In the genomic region with DNA sequence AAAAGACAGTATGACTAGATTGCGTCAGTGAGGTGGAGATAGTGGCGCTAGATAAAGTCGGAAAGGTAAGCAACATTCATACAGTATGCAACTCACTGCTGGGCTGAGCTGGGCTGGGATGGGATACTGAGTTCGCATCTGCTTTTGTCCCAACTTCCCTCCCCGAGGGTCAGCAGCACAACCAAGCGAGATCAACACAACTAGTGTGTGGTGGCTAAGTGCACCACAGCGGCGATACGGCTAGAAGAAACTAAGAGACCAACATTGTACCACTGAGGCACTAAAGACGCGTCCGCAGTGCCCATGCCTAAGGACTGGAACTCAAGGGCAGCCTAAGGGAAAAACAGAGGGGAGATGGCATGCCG, we compare ENCODE assay signal across 8 cellular contexts. TPM values are rescaled to one million over a fixed set of nuclear protein-coding genes. Genes with fewer than 3 reads are reported as not detected.
DNase-seq lines count a peak whose midpoint lies in the region; TF ChIP-seq lines count a peak whose summit lies in the region.

No MANE protein-coding gene starts in this region.

- peak overlapping the region; percentile 83 for H3K4me2 ChIP-seq in GM23248 (ENCODE audit: unreplicated experiment)

- H3K9me2 ChIP-seq in GM23248 (ENCODE audit: insufficient read depth) = no peaks in the 10 kb centered on the region

- H2AFZ ChIP-seq in GM23248 = peak overlapping the region; percentile 89

- H3K4me1 ChIP-seq in GM23248 (ENCODE audit: insufficient read depth) = peaks cover 25% of the 10 kb centered on the region
- H3K4me1 ChIP-seq in left ventricle myocardium inferior = peaks cover 57% of the 10 kb centered on the region
- H3K4me1 ChIP-seq in skeletal muscle tissue (ENCODE audit: control insufficient read depth in 3 of 3, insufficient read depth in 3 of 3, low read length in 3 of 3) = peaks cover 20 to 28% (median 22%) of the 10 kb centered on the region in 3 donors

- peaks cover 3% of the 10 kb centered on the region; the same call in 1 of the 2 replicates for H3K36me3 ChIP-seq in GM23248 (ENCODE audit: low read depth)
- H3K36me3 ChIP-seq in WERI-Rb-1 = peaks cover 36% of the 10 kb centered on the region
- H3K36me3 ChIP-seq in left ventricle myocardium inferior = peaks cover 20% of the 10 kb centered on the region
- peaks cover 12 to 14% (median 14%) of the 10 kb centered on the region in 3 donors for H3K36me3 ChIP-seq in skeletal muscle tissue (ENCODE audit: control insufficient read depth in 3 of 3, insufficient read depth in 3 of 3, low read length in 3 of 3)

- H3K27ac ChIP-seq in GM23248 (peak overlapping the region; percentile 34), WERI-Rb-1 (peak overlapping the region; percentile 83), left ventricle myocardium inferior (replicated peaks) (peak overlapping the region; percentile 83), skeletal muscle tissue (ENCODE audit: low read depth, low read length) (peak overlapping the region; percentile 32)

- H3F3A ChIP-seq in GM23248 (ENCODE audit: insufficient read depth) = peaks cover 4% of the 10 kb centered on the region; the same call in 1 of the 2 replicates

- in situ Hi-C loops in GM23248 (cut with MboI) = no loop called here

- H4K20me1 ChIP-seq in GM23248 (ENCODE audit: insufficient read depth) = no peaks in the 10 kb centered on the region

- CTCF ChIA-PET in GM10248 (lab: Yijun Ruan, JAX) = interaction anchor here (1.0 to 1.8 kb wide), 6 partner anchors 8 to 42 kb away, joined by 3 to 8 read pairs (median 3); no protein-coding TSS in a partner anchor

- peak overlapping the region; percentile 87 for H3K9ac ChIP-seq in GM23248
- H3K9ac ChIP-seq in skeletal muscle tissue (ENCODE audit: low read depth in 1 of 3, low read length in 3 of 3) = peak overlapping the region; percentile 63 to 90 (median 80)

- H3K9me3 ChIP-seq in GM23248 (ENCODE audit: low read depth) (no peaks in the 10 kb centered on the region), WERI-Rb-1 (ENCODE audit: severe bottlenecking) (no peaks in the 10 kb centered on the region), left ventricle myocardium inferior (replicated peaks) (no peaks in the 10 kb centered on the region), skeletal muscle tissue (ENCODE audit: control insufficient read depth in 3 of 3, low read length in 3 of 3) (no peaks in the 10 kb centered on the region)

- peak overlapping the region; percentile 85 for H3K4me3 ChIP-seq in GM23248
- H3K4me3 ChIP-seq in WERI-Rb-1 (ENCODE audit: low read depth, low read length) = peak overlapping the region; percentile 60
- H3K4me3 ChIP-seq in left ventricle myocardium inferior = peak overlapping the region; percentile 84
- peak overlapping the region; percentile 95 to 99 (median 99) for H3K4me3 ChIP-seq in skeletal muscle tissue (ENCODE audit: low read length in 3 of 3)

- H3K79me2 ChIP-seq in GM23248 (ENCODE audit: insufficient read depth) = peaks cover 75% of the 10 kb centered on the region

- WGBS in GM23248 (ENCODE audit: low coverage in 1 of 2, low lambda C conversion rate in 2 of 2, missing lambda C conversion rate in 2 of 2), 2 experiments = 4% methylated on average over 13 of the region's 13 CpGs

- TF ChIP-seq CTCF in WERI-Rb-1 (IDR thresholded peaks at IDR 0.05; ENCODE audit: low read depth, low read length) = no peak
- no peak for TF ChIP-seq CTCF in left ventricle myocardium inferior (IDR thresholded peaks at IDR 0.05; ENCODE audit: borderline replicate concordance)
- no peak for TF ChIP-seq CTCF in GM10248 (IDR thresholded peaks at IDR 0.05; ENCODE audit: control extremely low read depth, extremely low read depth, low read depth, missing control alignments)

- intact Hi-C loops in left ventricle myocardium inferior (cut with micrococcal nuclease) (no loop called here), posterior vena cava (cut with DNase I) (no loop called here)

- H3K27me3 ChIP-seq in GM23248 (replicated peaks; ENCODE audit: insufficient read depth) (no peaks in the 10 kb centered on the region), WERI-Rb-1 (ENCODE audit: insufficient read depth, low read depth, severe bottlenecking) (no peaks in the 10 kb centered on the region), left ventricle myocardium inferior (ENCODE audit: low read depth) (no peaks in the 10 kb centered on the region), skeletal muscle tissue (ENCODE audit: control insufficient read depth in 3 of 3, insufficient read depth in 3 of 3, low read length in 3 of 3) (no peaks in the 10 kb centered on the region)

- POLR2A ChIA-PET in GM10248 (lab: Yijun Ruan, JAX) = no interaction called here

- DNase-seq in GM23248 = no peak
- DNase-seq in WERI-Rb-1 = no peak
- no peak for DNase-seq in left ventricle myocardium inferior
- DNase-seq in LoVo (ENCODE audit: low spot score) = no peak
- DNase-seq in GM10248 (ENCODE audit: extremely low spot score) = no peak
- no peak for DNase-seq in C1 segment of cervical spinal cord (lab: John Stamatoyannopoulos, UW)
- DNase-seq in posterior vena cava (ENCODE audit: low spot score) = no peak

RNA-seq across cellular contexts. Expression of gene EXOSC1, which starts 0.5 kb away (rescaled TPM):
- 22.1 and 46.8 TPM in 2 replicates for total RNA-seq in GM23248 (2014; rRNA removed; shearing (Covaris generic))
- polyA plus RNA-seq in GM23248 (2016; fragmentation: Nextera tagmentation; extraction: Ambion mirVana) = 54.7 and 56.6 TPM in 2 replicates
- total RNA-seq in left ventricle myocardium inferior (14.9 TPM), skeletal muscle tissue (27.1 TPM), posterior vena cava (10 to 100 TPM; 22.3 to 28.6 TPM)

RNA-seq across cellular contexts. Expression of gene ZDHHC16, which starts 0.6 kb away (rescaled TPM):
- total RNA-seq in GM23248 (2014; rRNA removed; shearing (Covaris generic)) = 64.1 and 69.1 TPM in 2 replicates
- 68.2 and 70.1 TPM in 2 replicates for polyA plus RNA-seq in GM23248 (2016; fragmentation: Nextera tagmentation; extraction: Ambion mirVana)
- total RNA-seq in left ventricle myocardium inferior = 17.8 TPM
- total RNA-seq in skeletal muscle tissue = 32.4 TPM
- 10 to 100 TPM; 21.5 to 24.8 TPM for total RNA-seq in posterior vena cava

RNA-seq across cellular contexts. Expression of gene PGAM1, which starts 19.3 kb away (rescaled TPM):
- total RNA-seq in GM23248 (2014; rRNA removed; shearing (Covaris generic)) = 1,144 and 1,237 TPM in 2 replicates
- polyA plus RNA-seq in GM23248 (2016; fragmentation: Nextera tagmentation; extraction: Ambion mirVana) = 879 and 921 TPM in 2 replicates
- total RNA-seq in left ventricle myocardium inferior = 233 TPM
- total RNA-seq in skeletal muscle tissue = 57.9 TPM
- total RNA-seq in posterior vena cava = 100 to 1,000 TPM; 153 to 171 TPM

RNA-seq across cellular contexts. Expression of gene RRP12, which starts 44.2 kb away (rescaled TPM):
- total RNA-seq in GM23248 (2014; rRNA removed; shearing (Covaris generic)) = 17.1 and 17.7 TPM in 2 replicates
- 17.5 and 17.6 TPM in 2 replicates for polyA plus RNA-seq in GM23248 (2016; fragmentation: Nextera tagmentation; extraction: Ambion mirVana)
- 15.2 TPM for total RNA-seq in left ventricle myocardium inferior
- total RNA-seq in skeletal muscle tissue = 15.1 TPM
- total RNA-seq in posterior vena cava = 10 to 100 TPM; 16.7 to 25.9 TPM

RNA-seq across cellular contexts. Expression of gene MMS19, which starts 52.9 kb away (rescaled TPM):
- total RNA-seq in GM23248 (2014; rRNA removed; shearing (Covaris generic)) = 89.7 and 116 TPM in 2 replicates
- 40.0 and 40.6 TPM in 2 replicates for polyA plus RNA-seq in GM23248 (2016; fragmentation: Nextera tagmentation; extraction: Ambion mirVana)
- total RNA-seq in left ventricle myocardium inferior (42.7 TPM), skeletal muscle tissue (47.0 TPM), posterior vena cava (10 to 100 TPM; 29.5 to 32.1 TPM)

Comparison
In these comparisons a context has a peak if more than half of its experiments do, and no peak if none do; other contexts are left out.
1. H3K27ac ChIP-seq: peak in every context shown above with its lines; median percentile 83 in WERI-Rb-1; 83 in left ventricle myocardium inferior; 34 in GM23248; 32 in skeletal muscle tissue.